ENCODE assay signal across 28 cellular contexts in genomic region chr2:104177179-104177578, GRCh38.
DNase-seq lines count a peak whose midpoint lies in the region; ATAC-seq, FAIRE-seq and TF ChIP-seq lines count a peak whose summit lies in the region.
"Had no signal": no experiment of that assay in that cellular context is flagged by ENCODE, and none has a peak within 500 bp of the region (broad histone marks: within the 10 kb centered on the region; RNA-seq: fewer than 3 reads in every experiment).

No MANE protein-coding gene starts in this region.

- POLR2A ChIA-PET in PC-3 (lab: Charles Lee; ENCODE audit: unreplicated experiment) (no interaction called here), HepG2 (lab: Yijun Ruan, JAX) (no interaction called here)
- POLR2A ChIA-PET in activated CD4-positive, alpha-beta T cell treated with anti-CD3 and anti-CD28 coated beads, Interleukin-2, amount 10 ng/mL, durations not matched to agents 7 days and 5 days (lab: Charles Lee): no interaction called here

- no peaks in the 10 kb centered on the region for H3K9me3 Mint-ChIP-seq in GM23338
- H3K9me3 Mint-ChIP-seq in activated CD4-positive, alpha-beta T cell treated with anti-CD3 and anti-CD28 coated beads, Interleukin-2, amount 10 ng/mL, durations not matched to agents 7 days and 5 days: peaks cover 13% of the 10 kb centered on the region

- no peak overlapping the region for H3K4me2 ChIP-seq in PC-3 (ENCODE audit: low read length)
- no peak overlapping the region for H3K4me2 ChIP-seq in HepG2 (ENCODE audit: low read depth, low read length)
- H3K4me2 ChIP-seq in GM23338: no peak overlapping the region

- ATAC-seq in PC-3: 0 out of 2 replicates have a peak, but pooled peaks have one; percentile 13
- no peak; the same call in 2 of the 3 replicates for ATAC-seq in HepG2
- no peak for ATAC-seq in GM23338
- ATAC-seq: K562, Right ventricle myocardium inferior had no signal

- no peaks in the 10 kb centered on the region for H3K4me1 Mint-ChIP-seq in GM23338
- H3K4me1 Mint-ChIP-seq in activated CD4-positive, alpha-beta T cell treated with anti-CD3 and anti-CD28 coated beads, Interleukin-2, amount 10 ng/mL, durations not matched to agents 7 days and 5 days: no peaks in the 10 kb centered on the region
- H3K4me1 Mint-ChIP-seq: CD4-positive, alpha-beta memory T cell had no signal

- no peak for TF ChIP-seq POLR2A in HepG2 (IDR thresholded peaks at IDR 0.05; ENCODE audit: insufficient read depth in 1 of 2, low read depth in 2 of 2, low read length in 2 of 2)

- 2% methylated on average over 1 of the region's 1 CpG for WGBS in HepG2 (ENCODE audit: low lambda C conversion rate)

- H3K36me3 Mint-ChIP-seq in GM23338 (ENCODE audit: low read depth): no peaks in the 10 kb centered on the region
- H3K36me3 Mint-ChIP-seq in activated CD4-positive, alpha-beta T cell treated with anti-CD3 and anti-CD28 coated beads, Interleukin-2, amount 10 ng/mL, durations not matched to agents 7 days and 5 days (ENCODE audit: low read depth): no peaks in the 10 kb centered on the region

- FAIRE-seq in HepG2 (lab: Jason Lieb, UNC): no peak
- FAIRE-seq: A204.1, GM18507, H54, K562 had no signal

- H3K27me3 ChIP-seq in PC-3 (ENCODE audit: low read length) (no peaks in the 10 kb centered on the region), HepG2 (ENCODE audit: control insufficient read depth in 1 of 2, insufficient read depth in 2 of 2, low read length in 2 of 2) (no peaks in the 10 kb centered on the region), GM23338 (ENCODE audit: insufficient read depth) (no peaks in the 10 kb centered on the region)

- H3K27me3 Mint-ChIP-seq in GM23338 (ENCODE audit: insufficient read depth, low read depth, poor library complexity): peaks cover under 1% of the 10 kb centered on the region
- no peaks in the 10 kb centered on the region for H3K27me3 Mint-ChIP-seq in activated CD4-positive, alpha-beta T cell treated with anti-CD3 and anti-CD28 coated beads, Interleukin-2, amount 10 ng/mL, durations not matched to agents 7 days and 5 days
- H3K27me3 Mint-ChIP-seq: CD4-positive, alpha-beta memory T cell had no signal

- H3K79me2 ChIP-seq in PC-3 (ENCODE audit: low read length) (no peaks in the 10 kb centered on the region), HepG2 (ENCODE audit: insufficient read depth, low read length) (no peaks in the 10 kb centered on the region), GM23338 (replicated peaks; ENCODE audit: insufficient read depth) (no peaks in the 10 kb centered on the region)

- H3K27ac ChIP-seq in PC-3 (ENCODE audit: low read length): no peak overlapping the region
- H3K27ac ChIP-seq in HepG2 (ENCODE audit: extremely low read length, insufficient read depth, low read length): no peak overlapping the region
- H3K27ac ChIP-seq in GM23338 (ENCODE audit: low read depth): no peak overlapping the region
- H3K27ac ChIP-seq: HL-60, SK-N-MC had no signal

- TF ChIP-seq EP300 in HepG2 (IDR thresholded peaks at IDR 0.05; ENCODE audit: low read depth in 2 of 2, low read length in 2 of 2) (no peak), HepG2 (CRISPR knock-in tag; IDR thresholded peaks at IDR 0.05; ENCODE audit: borderline replicate concordance) (no peak)

- H3K4me3 Mint-ChIP-seq in GM23338: no peak overlapping the region
- no peak overlapping the region for H3K4me3 Mint-ChIP-seq in activated CD4-positive, alpha-beta T cell treated with anti-CD3 and anti-CD28 coated beads, Interleukin-2, amount 10 ng/mL, durations not matched to agents 7 days and 5 days
- H3K4me3 Mint-ChIP-seq: CD4-positive, alpha-beta memory T cell; T-helper 1 cell treated with Interleukin-12 subunit alpha and Interleukin-12 subunit beta and Interleukin-4 antibody, amounts not matched to agents 30 μg/mL and 1 μg/mL, for 36 hours had no signal

- H4K20me1 ChIP-seq in PC-3 (ENCODE audit: low read length) (no peaks in the 10 kb centered on the region), HepG2 (ENCODE audit: insufficient read depth, low read length) (no peaks in the 10 kb centered on the region), GM23338 (replicated peaks; ENCODE audit: insufficient read depth) (no peaks in the 10 kb centered on the region)

- H3F3A ChIP-seq in PC-3 (ENCODE audit: low read length, unreplicated experiment) (no peaks in the 10 kb centered on the region), GM23338 (replicated peaks; ENCODE audit: low read depth) (no peaks in the 10 kb centered on the region)

- peak; percentile 41 for DNase-seq in NCI-H510A treated with DMSO at 0.1 percent for 48 hours (lab: John Stamatoyannopoulos, UW)
- no peak for DNase-seq in NCI-H510A (lab: John Stamatoyannopoulos, UW)
- DNase-seq in DMS53 treated with DMSO at 0.1 percent for 48 hours (lab: John Stamatoyannopoulos, UW; ENCODE audit: unreplicated experiment): peak; percentile 88
- DNase-seq in PC-3: peak; percentile 38
- no peak for DNase-seq in HepG2 (ENCODE audit: low spot score)
- DNase-seq in NCI-H2196 treated with DMSO at 0.1 percent for 48 hours (lab: John Stamatoyannopoulos, UW; ENCODE audit: unreplicated experiment): no peak
- no peak for DNase-seq in GM23338 (ENCODE audit: low spot score)
- no peak for DNase-seq in activated CD4-positive, alpha-beta T cell treated with anti-CD3 and anti-CD28 coated beads, Interleukin-2, amount 10 ng/mL, durations not matched to agents 7 days and 5 days
- DNase-seq: AML-193; C1 segment of cervical spinal cord; Caco-2; CD4-positive, alpha-beta memory T cell; DMS 273 treated with DMSO at 0.1 percent for 48 hours; Kasumi-1; MV-4-11; NCI-H1694; NCI-H2029 treated with DMSO at 0.1 percent for 48 hours; NCI-H2227 treated with DMSO at 0.1 percent for 48 hours; NCI-H524 treated with DMSO at 0.1 percent for 48 hours; T-helper 9 cell had no signal

- intact Hi-C loops in PC-3 (cut with micrococcal nuclease): no loop called here
- intact Hi-C loops in HepG2 (cut with micrococcal nuclease; ENCODE audit: unreplicated experiment): no loop called here

- no peaks in the 10 kb centered on the region; the same call in 1 of the 2 replicates for H3K4me1 ChIP-seq in PC-3 (ENCODE audit: insufficient read depth, low read length)
- no peaks in the 10 kb centered on the region for H3K4me1 ChIP-seq in HepG2 (ENCODE audit: insufficient read depth, low read length)
- H3K4me1 ChIP-seq in GM23338 (ENCODE audit: insufficient read depth): no peaks in the 10 kb centered on the region

- H3K36me3 ChIP-seq in PC-3 (ENCODE audit: low read depth, low read length) (no peaks in the 10 kb centered on the region), HepG2 (replicated peaks in 1 of 2; ENCODE audit: control insufficient read depth in 1 of 2, insufficient read depth in 2 of 2, low read length in 2 of 2) (no peaks in the 10 kb centered on the region), GM23338 (ENCODE audit: insufficient read depth) (no peaks in the 10 kb centered on the region)

- TF ChIP-seq CTCF in PC-3 (conservative IDR thresholded peaks at IDR 0.05; ENCODE audit: low read depth, low read length) (no peak), HepG2 (CRISPR knock-in tag; IDR thresholded peaks at IDR 0.05) (no peak), GM23338 (conservative IDR thresholded peaks at IDR 0.05; ENCODE audit: low read depth in 2 of 2) (no peak)

- no peak overlapping the region for H3K27ac Mint-ChIP-seq in GM23338
- H3K27ac Mint-ChIP-seq in activated CD4-positive, alpha-beta T cell treated with anti-CD3 and anti-CD28 coated beads, Interleukin-2, amount 10 ng/mL, durations not matched to agents 7 days and 5 days: no peak overlapping the region
- H3K27ac Mint-ChIP-seq: CD4-positive, alpha-beta memory T cell; T-helper 1 cell treated with Interleukin-12 subunit alpha and Interleukin-12 subunit beta and Interleukin-4 antibody, amounts not matched to agents 30 μg/mL and 1 μg/mL, for 36 hours had no signal

- H3K9me3 ChIP-seq in PC-3 (ENCODE audit: low read length): 0 out of 2 replicates have a peak, but pooled peaks cover 11% of the 10 kb centered on the region
- H3K9me3 ChIP-seq in HepG2 (ENCODE audit: low read length): peaks cover 23% of the 10 kb centered on the region
- H3K9me3 ChIP-seq: Caco-2 had no signal

- CTCF ChIA-PET in PC-3 (lab: Charles Lee): no interaction called here
- CTCF ChIA-PET in HepG2 (lab: Yijun Ruan, JAX; ENCODE audit: low intra/inter-chr PET ratio, low total read pairs): no interaction called here
- CTCF ChIA-PET in activated CD4-positive, alpha-beta T cell treated with anti-CD3 and anti-CD28 coated beads, Interleukin-2, amount 10 ng/mL, durations not matched to agents 7 days and 5 days (lab: Charles Lee): no interaction called here

- in situ Hi-C loops in HepG2 (cut with HindIII; ENCODE audit: extremely low pct_ligation_motif_present, low pct_unique_long_range_greater_than_20kb): no loop called here

- TF ChIP-seq RAD21 in HepG2 (CRISPR knock-in tag; IDR thresholded peaks at IDR 0.05): no peak

- no peaks in the 10 kb centered on the region for H3K9me2 ChIP-seq in PC-3 (replicated peaks; ENCODE audit: low read length)
- peaks cover 7% of the 10 kb centered on the region; the same call in 1 of the 2 replicates for H3K9me2 ChIP-seq in GM23338 (ENCODE audit: insufficient read depth)

- BruUV-seq in PC-3 (replicated peaks; lab: Mats Ljungman, UMichigan): no TSS peak
- BruUV-seq in HepG2 (replicated peaks; lab: Mats Ljungman, UMichigan): no TSS peak

- H3K9ac ChIP-seq in PC-3 (ENCODE audit: low read length) (no peak overlapping the region), HepG2 (ENCODE audit: insufficient read depth, low read depth, low read length) (no peak overlapping the region)

- H2AFZ ChIP-seq in PC-3 (ENCODE audit: low read length) (no peak overlapping the region), HepG2 (ENCODE audit: low read length) (no peak overlapping the region), GM23338 (no peak overlapping the region)

- H3K4me3 ChIP-seq in PC-3 (ENCODE audit: low read length): no peak overlapping the region
- no peak overlapping the region for H3K4me3 ChIP-seq in HepG2 (replicated peaks in 1 of 3; ENCODE audit: insufficient read depth in 1 of 3, low read depth in 2 of 3, low read length in 3 of 3)
- no peak overlapping the region for H3K4me3 ChIP-seq in GM23338
- H3K4me3 ChIP-seq: K562, SK-N-MC had no signal

TF ChIP-seq in HepG2, 621 proteins besides CTCF, POLR2A, EP300 and RAD21 (continues in another document):
- TF ChIP-seq ZNF264 (CRISPR knock-in tag; IDR thresholded peaks at IDR 0.05): no peak

Comparison
In these comparisons a context has a peak if more than half of its experiments do, and no peak if none do; other contexts are left out.
1. DNase-seq: peak in NCI-H510A treated with DMSO at 0.1 percent for 48 hours (single experiment), DMS53 treated with DMSO at 0.1 percent for 48 hours (single experiment) and PC-3 (single experiment); none in NCI-H510A (single experiment), HepG2 (single experiment), NCI-H2196 treated with DMSO at 0.1 percent for 48 hours (single experiment), GM23338 (single experiment) and activated CD4-positive, alpha-beta T cell treated with anti-CD3 and anti-CD28 coated beads, Interleukin-2, amount 10 ng/mL, durations not matched to agents 7 days and 5 days (single experiment).